Comparison of ENCODE assay signal across 8 cellular contexts in the genomic region with DNA sequence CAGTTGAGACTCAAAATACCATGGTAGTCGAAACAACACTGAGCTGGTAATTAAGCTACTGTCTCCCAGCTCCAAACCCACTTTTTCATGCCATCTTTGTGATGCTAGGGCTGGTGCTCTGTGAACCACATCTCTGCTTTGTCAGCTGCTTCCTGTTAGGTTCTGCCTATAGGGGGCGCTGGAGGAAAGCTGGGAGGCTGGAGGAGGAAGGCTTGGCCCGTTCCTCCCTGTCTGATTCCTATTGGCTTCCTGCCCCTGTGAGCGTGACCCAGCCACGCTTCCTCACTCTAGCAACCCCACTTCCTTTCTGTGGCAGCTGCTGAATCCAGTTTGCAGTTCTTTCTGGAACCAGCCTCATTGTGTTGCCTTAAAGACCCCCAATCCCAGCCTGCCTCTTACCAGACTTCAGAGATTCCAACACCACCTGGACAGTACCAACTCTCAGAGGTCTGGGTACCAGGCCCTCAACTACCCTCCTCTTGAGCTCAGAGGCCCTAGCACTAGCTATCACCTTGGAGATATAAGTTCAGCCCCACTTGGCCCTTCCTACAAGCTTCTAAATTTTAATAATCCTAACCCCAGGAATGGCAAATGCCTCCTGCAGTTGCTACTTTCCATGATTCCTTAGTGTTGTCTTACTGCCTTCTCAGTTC.
DNase-seq lines count a peak whose midpoint lies in the region; ATAC-seq and TF ChIP-seq lines count a peak whose summit lies in the region.

No MANE protein-coding gene starts in this region.

- ATAC-seq in right cardiac atrium (no peak), Right ventricle myocardium inferior (no peak)

- no peak overlapping the region for H3K27ac Mint-ChIP-seq in endodermal cell

- DNase-seq in right cardiac atrium (peak in 2 of 3 donors; percentile 11 to 41), Right ventricle myocardium inferior (ENCODE audit: missing footprints) (no peak), NOMO-1 treated with dmso at 0.1 percent for 144 hours (lab: John Stamatoyannopoulos, UW; ENCODE audit: unreplicated experiment) (peak; percentile 61), endodermal cell (peak; percentile 96), GOT3 (lab: John Stamatoyannopoulos, UW) (no peak), AG08395 (ENCODE audit: low spot score) (no peak), DMS114 treated with DMSO at 0.1 percent for 48 hours (lab: John Stamatoyannopoulos, UW; ENCODE audit: unreplicated experiment) (no peak)
- DNase-seq in stimulated activated CD4-positive, alpha-beta T cell treated with anti-CD3 and anti-CD28 coated beads, Interleukin-15, amount 100 ng/mL, for 48 hours (ENCODE audit: low read depth in 2 of 2), result peak; percentile 10 to 45

- no peaks in the 10 kb centered on the region for H3K36me3 ChIP-seq in endodermal cell (ENCODE audit: control insufficient read depth, insufficient read depth, low read length)

- H3K27me3 Mint-ChIP-seq in endodermal cell (ENCODE audit: insufficient read depth), result no peaks in the 10 kb centered on the region

- TF ChIP-seq CTCF in endodermal cell (conservative IDR thresholded peaks at IDR 0.05), result peak; percentile 92

- intact Hi-C loops in right cardiac atrium (cut with DNase I) (loop anchor here in 1 of 4 donors (10.0 kb wide), 1 partner anchor 147 kb away; no protein-coding TSS in a partner anchor), Right ventricle myocardium inferior (cut with DNase I) (no loop called here)

- H3K9me3 ChIP-seq in right cardiac atrium (ENCODE audit: control insufficient read depth, low read length), result no peaks in the 10 kb centered on the region
- H3K9me3 ChIP-seq in endodermal cell (ENCODE audit: control insufficient read depth, low read length), result no peaks in the 10 kb centered on the region

- 31% methylated on average over 5 of the region's 5 CpGs for WGBS in right cardiac atrium
- WGBS in endodermal cell (ENCODE audit: insufficient coverage in 1 of 2, insufficient read length in 1 of 2), 2 experiments, result 56 to 83% methylated on average over 1 to 5 of the region's 5 CpGs

- H3K4me3 Mint-ChIP-seq in endodermal cell, result no peak overlapping the region

- H3K36me3 Mint-ChIP-seq in endodermal cell (ENCODE audit: low read depth), result no peaks in the 10 kb centered on the region

- no peak overlapping the region for H3K9ac ChIP-seq in endodermal cell (ENCODE audit: extremely low read depth, low read length, poor library complexity, severe bottlenecking)

- H3K9me3 Mint-ChIP-seq in endodermal cell, result no peaks in the 10 kb centered on the region

- H3K4me3 ChIP-seq in right cardiac atrium (ENCODE audit: low read length), result no peak overlapping the region
- no peak overlapping the region for H3K4me3 ChIP-seq in endodermal cell (ENCODE audit: low read length)

- H3K27me3 ChIP-seq in right cardiac atrium (ENCODE audit: control insufficient read depth, insufficient read depth) (no peaks in the 10 kb centered on the region), endodermal cell (ENCODE audit: control insufficient read depth, insufficient read depth, low read length, poor library complexity, severe bottlenecking) (no peaks in the 10 kb centered on the region)

- H3K4me1 Mint-ChIP-seq in endodermal cell, result peaks cover 7% of the 10 kb centered on the region

- no peak overlapping the region for H3K27ac ChIP-seq in right cardiac atrium (ENCODE audit: low read length)
- H3K27ac ChIP-seq in endodermal cell (ENCODE audit: low read depth, low read length), result no peak overlapping the region

- no peaks in the 10 kb centered on the region for H3K4me1 ChIP-seq in right cardiac atrium (ENCODE audit: control insufficient read depth, insufficient read depth, low read length)
- no peaks in the 10 kb centered on the region for H3K4me1 ChIP-seq in endodermal cell (ENCODE audit: control insufficient read depth, insufficient read depth, low read length)

Comparison
In these comparisons a context has a peak if more than half of its experiments do, and no peak if none do; other contexts are left out.
1. DNase-seq: peak in right cardiac atrium (2 of 3), NOMO-1 treated with dmso at 0.1 percent for 144 hours (single experiment), endodermal cell (single experiment) and stimulated activated CD4-positive, alpha-beta T cell treated with anti-CD3 and anti-CD28 coated beads, Interleukin-15, amount 100 ng/mL, for 48 hours (2 of 2); none in Right ventricle myocardium inferior (single experiment), GOT3 (single experiment), AG08395 (single experiment) and DMS114 treated with DMSO at 0.1 percent for 48 hours (single experiment).